In genomic region chr12:107484941-107485340, GRCh38 we compare ENCODE assay signal across 22 cellular contexts.
"Had no signal": no experiment of that assay in that cellular context is flagged by ENCODE, and none has a peak within 500 bp of the region (broad histone marks: within the 10 kb centered on the region; RNA-seq: fewer than 3 reads in every experiment).

No MANE protein-coding gene starts in this region.

- H3K4me1 ChIP-seq: SJSA1 had no signal

- H3K27me3 ChIP-seq: SJSA1 had no signal

- H3K27ac ChIP-seq: KMS-11, SJSA1, SK-N-MC had no signal

- DNase-seq: Kasumi-1, MM.1S, NCI-H1092 treated with DMSO at 0.1 percent for 48 hours, NCI-H1436, NCI-H187, NCI-H2081 treated with DMSO at 0.1 percent for 48 hours, NCI-H2171, NCI-H226, NCI-H446, NCI-H510A, NCI-H524 treated with DMSO at 0.1 percent for 48 hours, NCI-H774, OCI-M1, Right ventricle myocardium superior, RPMI8226, SIG-M5, SW 1271, T-cell had no signal

- ATAC-seq: T-cell had no signal

- H3K4me3 ChIP-seq: SJSA1, SK-N-MC had no signal

- H3K36me3 ChIP-seq: SJSA1 had no signal

- H3K9ac ChIP-seq: KMS-11 had no signal

- H3K9me3 ChIP-seq: SJSA1 had no signal

- H3K4me2 ChIP-seq: KMS-11 had no signal

- FAIRE-seq: RCC 7860 had no signal
